Comparison of ENCODE assay signal across 18 cellular contexts in genomic region chr17:77908501-77908900, GRCh38.
"Had no signal": no experiment of that assay in that cellular context is flagged by ENCODE, and none has a peak within 500 bp of the region (broad histone marks: within the 10 kb centered on the region; RNA-seq: fewer than 3 reads in every experiment).

No MANE protein-coding gene starts in this region.

- H3K27me3 ChIP-seq: ascending aorta, body of pancreas had no signal

- H3K27ac ChIP-seq: ascending aorta, body of pancreas had no signal

- H3K4me3 ChIP-seq: body of pancreas had no signal

- H3K9me3 ChIP-seq: ascending aorta, body of pancreas had no signal

- H3K4me1 ChIP-seq: ascending aorta, body of pancreas had no signal

- DNase-seq: activated CD4-positive, alpha-beta T cell treated with anti-CD3 and anti-CD28 coated beads for 4 hours; activated CD8-positive, alpha-beta memory T cell treated with anti-CD3 and anti-CD28 coated beads, Interleukin-2, amount 50 U/mL, for 4 hours; activated CD8-positive, alpha-beta T cell treated with anti-CD3 and anti-CD28 coated beads for 36 hours; activated T-cell treated with anti-CD3 and anti-CD28 coated beads, Interleukin-2, amount 50 U/mL, for 72 hours; body of pancreas; KG1; NCI-H1048; NCI-H146; NCI-H187 treated with DMSO at 0.1 percent for 48 hours; NCI-H2081 treated with DMSO at 0.1 percent for 48 hours; NCI-H524 treated with DMSO at 0.1 percent for 48 hours; NCI-H774; OCI-M1; RPMI8226; SHP77 treated with DMSO at 0.1 percent for 48 hours had no signal

- ATAC-seq: activated CD4-positive, CD25-positive, alpha-beta regulatory T cell treated with anti-CD3 and anti-CD28 coated beads, Interleukin-2, amount 50 U/mL, for 24 hours; activated CD8-positive, alpha-beta T cell treated with anti-CD3 and anti-CD28 coated beads for 36 hours; activated T-cell treated with anti-CD3 and anti-CD28 coated beads, Interleukin-2, amount 50 U/mL, for 72 hours; body of pancreas; Panc1 had no signal

- H3K36me3 ChIP-seq: ascending aorta had no signal
